3 cellular contexts compared by ENCODE assay signal in genomic region chr3:45026038-45026437, GRCh38.
TF ChIP-seq lines count a peak whose summit lies in the region.

A gene with protein sequence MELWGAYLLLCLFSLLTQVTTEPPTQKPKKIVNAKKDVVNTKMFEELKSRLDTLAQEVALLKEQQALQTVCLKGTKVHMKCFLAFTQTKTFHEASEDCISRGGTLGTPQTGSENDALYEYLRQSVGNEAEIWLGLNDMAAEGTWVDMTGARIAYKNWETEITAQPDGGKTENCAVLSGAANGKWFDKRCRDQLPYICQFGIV (plus strand): TSS chr3:45026303. CDS start chr3:45026363, 60 bp downstream.

TF ChIP-seq in liver, 16 proteins besides CTCF, POLR2A, EP300 and RAD21:
- no peak for TF ChIP-seq RXRA (IDR thresholded peaks at IDR 0.05)
- no peak for TF ChIP-seq ZBTB33 (IDR thresholded peaks at IDR 0.05)
- no peak for TF ChIP-seq ATF3 (IDR thresholded peaks at IDR 0.05)
- no peak for TF ChIP-seq EGR1 (IDR thresholded peaks at IDR 0.05; ENCODE audit: low read depth in 2 of 2)
- TF ChIP-seq SP1 (IDR thresholded peaks at IDR 0.05) = no peak
- TF ChIP-seq, protein P1, sequence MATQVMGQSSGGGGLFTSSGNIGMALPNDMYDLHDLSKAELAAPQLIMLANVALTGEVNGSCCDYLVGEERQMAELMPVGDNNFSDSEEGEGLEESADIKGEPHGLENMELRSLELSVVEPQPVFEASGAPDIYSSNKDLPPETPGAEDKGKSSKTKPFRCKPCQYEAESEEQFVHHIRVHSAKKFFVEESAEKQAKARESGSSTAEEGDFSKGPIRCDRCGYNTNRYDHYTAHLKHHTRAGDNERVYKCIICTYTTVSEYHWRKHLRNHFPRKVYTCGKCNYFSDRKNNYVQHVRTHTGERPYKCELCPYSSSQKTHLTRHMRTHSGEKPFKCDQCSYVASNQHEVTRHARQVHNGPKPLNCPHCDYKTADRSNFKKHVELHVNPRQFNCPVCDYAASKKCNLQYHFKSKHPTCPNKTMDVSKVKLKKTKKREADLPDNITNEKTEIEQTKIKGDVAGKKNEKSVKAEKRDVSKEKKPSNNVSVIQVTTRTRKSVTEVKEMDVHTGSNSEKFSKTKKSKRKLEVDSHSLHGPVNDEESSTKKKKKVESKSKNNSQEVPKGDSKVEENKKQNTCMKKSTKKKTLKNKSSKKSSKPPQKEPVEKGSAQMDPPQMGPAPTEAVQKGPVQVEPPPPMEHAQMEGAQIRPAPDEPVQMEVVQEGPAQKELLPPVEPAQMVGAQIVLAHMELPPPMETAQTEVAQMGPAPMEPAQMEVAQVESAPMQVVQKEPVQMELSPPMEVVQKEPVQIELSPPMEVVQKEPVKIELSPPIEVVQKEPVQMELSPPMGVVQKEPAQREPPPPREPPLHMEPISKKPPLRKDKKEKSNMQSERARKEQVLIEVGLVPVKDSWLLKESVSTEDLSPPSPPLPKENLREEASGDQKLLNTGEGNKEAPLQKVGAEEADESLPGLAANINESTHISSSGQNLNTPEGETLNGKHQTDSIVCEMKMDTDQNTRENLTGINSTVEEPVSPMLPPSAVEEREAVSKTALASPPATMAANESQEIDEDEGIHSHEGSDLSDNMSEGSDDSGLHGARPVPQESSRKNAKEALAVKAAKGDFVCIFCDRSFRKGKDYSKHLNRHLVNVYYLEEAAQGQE (IDR thresholded peaks at IDR 0.05) = no peak
- no peak for TF ChIP-seq FOXA2 (IDR thresholded peaks at IDR 0.05)
- no peak for TF ChIP-seq YY1 (IDR thresholded peaks at IDR 0.05)
- TF ChIP-seq MAX (IDR thresholded peaks at IDR 0.05) = no peak
- no peak for TF ChIP-seq HNF4G (IDR thresholded peaks at IDR 0.05)
- TF ChIP-seq NR2F2 (IDR thresholded peaks at IDR 0.05) = no peak
- TF ChIP-seq GABPA (IDR thresholded peaks at IDR 0.05 in 1 of 2, conservative IDR thresholded peaks at IDR 0.05 in 1 of 2) = no peak
- TF ChIP-seq HNF4A (conservative IDR thresholded peaks at IDR 0.05) = no peak
- no peak for TF ChIP-seq FOXA1 (IDR thresholded peaks at IDR 0.05)
- TF ChIP-seq JUND (IDR thresholded peaks at IDR 0.05) = no peak
- TF ChIP-seq TAF1 (conservative IDR thresholded peaks at IDR 0.05) = no peak

TF ChIP-seq in HepG2, 621 proteins besides CTCF, POLR2A, EP300 and RAD21:
- TF ChIP-seq SKI (IDR thresholded peaks at IDR 0.05; ENCODE audit: partially characterized antibody) = no peak
- TF ChIP-seq, protein P2, sequence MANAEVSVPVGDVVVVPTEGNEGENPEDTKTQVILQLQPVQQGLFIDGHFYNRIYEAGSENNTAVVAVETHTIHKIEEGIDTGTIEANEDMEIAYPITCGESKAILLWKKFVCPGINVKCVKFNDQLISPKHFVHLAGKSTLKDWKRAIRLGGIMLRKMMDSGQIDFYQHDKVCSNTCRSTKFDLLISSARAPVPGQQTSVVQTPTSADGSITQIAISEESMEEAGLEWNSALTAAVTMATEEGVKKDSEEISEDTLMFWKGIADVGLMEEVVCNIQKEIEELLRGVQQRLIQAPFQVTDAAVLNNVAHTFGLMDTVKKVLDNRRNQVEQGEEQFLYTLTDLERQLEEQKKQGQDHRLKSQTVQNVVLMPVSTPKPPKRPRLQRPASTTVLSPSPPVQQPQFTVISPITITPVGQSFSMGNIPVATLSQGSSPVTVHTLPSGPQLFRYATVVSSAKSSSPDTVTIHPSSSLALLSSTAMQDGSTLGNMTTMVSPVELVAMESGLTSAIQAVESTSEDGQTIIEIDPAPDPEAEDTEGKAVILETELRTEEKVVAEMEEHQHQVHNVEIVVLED (CRISPR knock-in tag; IDR thresholded peaks at IDR 0.05; ENCODE audit: borderline replicate concordance) = no peak
- TF ChIP-seq ZFP90 (CRISPR knock-in tag; IDR thresholded peaks at IDR 0.05; ENCODE audit: borderline replicate concordance) = no peak
- TF ChIP-seq MTF1 (CRISPR knock-in tag; IDR thresholded peaks at IDR 0.05) = no peak
- TF ChIP-seq, protein P3, sequence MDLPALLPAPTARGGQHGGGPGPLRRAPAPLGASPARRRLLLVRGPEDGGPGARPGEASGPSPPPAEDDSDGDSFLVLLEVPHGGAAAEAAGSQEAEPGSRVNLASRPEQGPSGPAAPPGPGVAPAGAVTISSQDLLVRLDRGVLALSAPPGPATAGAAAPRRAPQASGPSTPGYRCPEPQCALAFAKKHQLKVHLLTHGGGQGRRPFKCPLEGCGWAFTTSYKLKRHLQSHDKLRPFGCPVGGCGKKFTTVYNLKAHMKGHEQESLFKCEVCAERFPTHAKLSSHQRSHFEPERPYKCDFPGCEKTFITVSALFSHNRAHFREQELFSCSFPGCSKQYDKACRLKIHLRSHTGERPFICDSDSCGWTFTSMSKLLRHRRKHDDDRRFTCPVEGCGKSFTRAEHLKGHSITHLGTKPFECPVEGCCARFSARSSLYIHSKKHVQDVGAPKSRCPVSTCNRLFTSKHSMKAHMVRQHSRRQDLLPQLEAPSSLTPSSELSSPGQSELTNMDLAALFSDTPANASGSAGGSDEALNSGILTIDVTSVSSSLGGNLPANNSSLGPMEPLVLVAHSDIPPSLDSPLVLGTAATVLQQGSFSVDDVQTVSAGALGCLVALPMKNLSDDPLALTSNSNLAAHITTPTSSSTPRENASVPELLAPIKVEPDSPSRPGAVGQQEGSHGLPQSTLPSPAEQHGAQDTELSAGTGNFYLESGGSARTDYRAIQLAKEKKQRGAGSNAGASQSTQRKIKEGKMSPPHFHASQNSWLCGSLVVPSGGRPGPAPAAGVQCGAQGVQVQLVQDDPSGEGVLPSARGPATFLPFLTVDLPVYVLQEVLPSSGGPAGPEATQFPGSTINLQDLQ (CRISPR knock-in tag; IDR thresholded peaks at IDR 0.05) = no peak
- TF ChIP-seq RBM22 (optimal IDR thresholded peaks at IDR 0.05; ENCODE audit: low read length) = no peak
- no peak for TF ChIP-seq SP1 (IDR thresholded peaks at IDR 0.05)
- TF ChIP-seq SP1 (CRISPR knock-in tag; IDR thresholded peaks at IDR 0.05) = no peak
- no peak for TF ChIP-seq ZNF616 (CRISPR knock-in tag; IDR thresholded peaks at IDR 0.05; ENCODE audit: low read depth)
- no peak for TF ChIP-seq ZNF761 (CRISPR knock-in tag; conservative IDR thresholded peaks at IDR 0.05)

TF ChIP-seq in HEK293T, 16 proteins besides CTCF, POLR2A, EP300 and RAD21:
- TF ChIP-seq TARDBP (IDR thresholded peaks at IDR 0.05) = no peak
- no peak for TF ChIP-seq FOXA1 (IDR thresholded peaks at IDR 0.05)
- no peak for TF ChIP-seq LEF1 (IDR thresholded peaks at IDR 0.05; ENCODE audit: borderline replicate concordance)
- TF ChIP-seq HDGF (IDR thresholded peaks at IDR 0.05; ENCODE audit: borderline replicate concordance) = no peak
- TF ChIP-seq ARNT (IDR thresholded peaks at IDR 0.05) = no peak
- TF ChIP-seq ELF4 (IDR thresholded peaks at IDR 0.05) = no peak
- no peak for TF ChIP-seq ZNF384 (IDR thresholded peaks at IDR 0.05)
- TF ChIP-seq PKNOX1 (IDR thresholded peaks at IDR 0.05) = no peak
- TF ChIP-seq FOXK2 (IDR thresholded peaks at IDR 0.05) = no peak
- TF ChIP-seq L3MBTL2 (conservative IDR thresholded peaks at IDR 0.05) = no peak
- TF ChIP-seq FOXM1 (IDR thresholded peaks at IDR 0.05; ENCODE audit: borderline replicate concordance) = no peak
- no peak for TF ChIP-seq NFRKB (IDR thresholded peaks at IDR 0.05)
